ENCODE assay signal across 13 cellular contexts in genomic region chr14:102095231-102095870, GRCh38. TPM values are rescaled to one million over a fixed set of nuclear protein-coding genes. Genes with fewer than 3 reads are reported as not detected.
DNase-seq lines count a peak whose midpoint lies in the region; ATAC-seq and TF ChIP-seq lines count a peak whose summit lies in the region.
"Had no signal": no experiment of that assay in that cellular context is flagged by ENCODE, and none has a peak within 500 bp of the region (broad histone marks: within the 10 kb centered on the region; RNA-seq: fewer than 3 reads in every experiment).

No MANE protein-coding gene starts in this region.

- intact Hi-C loops in dorsolateral prefrontal cortex (cut with DNase I), result loop anchor here in 1 of 2 donors (2.0 to 5.0 kb wide), 4 partner anchors 48 to 388 kb away; no protein-coding TSS in a partner anchor

- no peaks in the 10 kb centered on the region for H3K36me3 ChIP-seq in smooth muscle cell (ENCODE audit: low read depth)
- no peaks in the 10 kb centered on the region for H3K36me3 ChIP-seq in hepatocyte (replicated peaks; ENCODE audit: insufficient read depth, low read depth)
- H3K36me3 ChIP-seq: upper lobe of left lung had no signal

- H2AFZ ChIP-seq in smooth muscle cell (ENCODE audit: low read depth) (no peak overlapping the region), hepatocyte (no peak overlapping the region)

- no peaks in the 10 kb centered on the region for H3K4me1 ChIP-seq in smooth muscle cell (ENCODE audit: low read depth)
- peaks cover 11% of the 10 kb centered on the region for H3K4me1 ChIP-seq in hepatocyte (ENCODE audit: insufficient read depth)

- DNase-seq in activated CD4-positive, alpha-beta T cell treated with anti-CD3 and anti-CD28 coated beads for 48 hours, result peak; percentile 35
- no peak for DNase-seq in activated CD4-positive, alpha-beta T cell treated with anti-CD3 and anti-CD28 coated beads, Interleukin-2, amount 50 U/mL, for 4 hours
- DNase-seq in NB4 (ENCODE audit: low read depth) (peak; percentile 37), dorsolateral prefrontal cortex (peak in 1 of 10 donors; percentile 36), smooth muscle cell (lab: John Stamatoyannopoulos, UW; ENCODE audit: unreplicated experiment) (no peak), hepatocyte (ENCODE audit: low spot score) (no peak)
- DNase-seq: ACHN, KG1, NCI-H2107, right cardiac atrium, upper lobe of left lung had no signal

- 53% methylated on average over 6 of the region's 6 CpGs for WGBS in smooth muscle cell (ENCODE audit: low lambda C conversion rate)
- WGBS in hepatocyte (ENCODE audit: low lambda C conversion rate, missing lambda C conversion rate), result 74% methylated on average over 5 of the region's 6 CpGs

- ATAC-seq in HG02870 (IDR thresholded peaks at IDR 0.05; ENCODE audit: unreplicated experiment), result no peak
- ATAC-seq in HG03378 (IDR thresholded peaks at IDR 0.05; ENCODE audit: unreplicated experiment), result no peak

- H3K79me2 ChIP-seq in smooth muscle cell (ENCODE audit: low read depth) (no peaks in the 10 kb centered on the region), hepatocyte (no peaks in the 10 kb centered on the region)

- H4K20me1 ChIP-seq in smooth muscle cell (ENCODE audit: low read depth) (no peaks in the 10 kb centered on the region), hepatocyte (ENCODE audit: insufficient read depth, poor library complexity, severe bottlenecking) (no peaks in the 10 kb centered on the region)

- no peak overlapping the region for H3K4me3 ChIP-seq in NB4 (ENCODE audit: low read depth, low read length)
- H3K4me3 ChIP-seq in dorsolateral prefrontal cortex, result no peak overlapping the region
- H3K4me3 ChIP-seq in smooth muscle cell, result no peak overlapping the region
- no peak overlapping the region for H3K4me3 ChIP-seq in hepatocyte
- H3K4me3 ChIP-seq: upper lobe of left lung had no signal

- no peaks in the 10 kb centered on the region for H3F3A ChIP-seq in smooth muscle cell (ENCODE audit: low read depth)

- no peak for TF ChIP-seq POLR2A in NB4 (IDR thresholded peaks at IDR 0.05; ENCODE audit: extremely low read depth, insufficient read length)

- no peaks in the 10 kb centered on the region for H3K9me2 ChIP-seq in hepatocyte (replicated peaks; ENCODE audit: insufficient read depth)

- H3K27me3 ChIP-seq in dorsolateral prefrontal cortex, result no peaks in the 10 kb centered on the region
- H3K27me3 ChIP-seq in smooth muscle cell (ENCODE audit: low read depth), result no peaks in the 10 kb centered on the region
- no peaks in the 10 kb centered on the region for H3K27me3 ChIP-seq in hepatocyte
- H3K27me3 ChIP-seq: upper lobe of left lung had no signal

- H3K27ac ChIP-seq in dorsolateral prefrontal cortex (peak overlapping the region in 49 of 59 donors; percentile 2 to 87 (median 69)), smooth muscle cell (ENCODE audit: low read depth) (peak overlapping the region; percentile 27), hepatocyte (no peak overlapping the region)
- H3K27ac ChIP-seq: upper lobe of left lung had no signal

- H3K4me2 ChIP-seq in smooth muscle cell (no peak overlapping the region), hepatocyte (no peak overlapping the region)

- TF ChIP-seq CTCF in NB4 (IDR thresholded peaks at IDR 0.05; ENCODE audit: low read depth, low read length) (no peak), dorsolateral prefrontal cortex (IDR thresholded peaks at IDR 0.05 in 54 of 56, conservative IDR thresholded peaks at IDR 0.05 in 2 of 56; ENCODE audit: low read depth in 1 of 56, partially characterized antibody in 56 of 56) (no peak), smooth muscle cell (IDR thresholded peaks at IDR 0.05; ENCODE audit: borderline replicate concordance, insufficient read depth, poor library complexity, severe bottlenecking) (no peak), hepatocyte (IDR thresholded peaks at IDR 0.05; ENCODE audit: poor library complexity) (no peak)

- no peak overlapping the region for H3K9ac ChIP-seq in smooth muscle cell (ENCODE audit: low read depth)

- H3K9me3 ChIP-seq in smooth muscle cell (replicated peaks; ENCODE audit: low read depth) (no peaks in the 10 kb centered on the region), hepatocyte (ENCODE audit: low read depth) (no peaks in the 10 kb centered on the region)
- H3K9me3 ChIP-seq: upper lobe of left lung had no signal

RNA-seq across cellular contexts. Expression of gene HSP90AA1, which starts 8.5 kb away (rescaled TPM):
- 1,000 to 10,000 TPM in 30 of 120 experiments, 100 to 1,000 TPM in 90; 420 to 2,880 (median 848) TPM for total RNA-seq in dorsolateral prefrontal cortex
- total RNA-seq in smooth muscle cell, result 436 and 568 TPM in 2 replicates
- polyA plus RNA-seq in smooth muscle cell, result 353 and 446 TPM in 2 replicates
- 589 and 765 TPM in 2 replicates for total RNA-seq in hepatocyte
- 436 and 503 TPM in 2 replicates for polyA plus RNA-seq in hepatocyte

RNA-seq across cellular contexts. Expression of gene WDR20, which starts 44.3 kb away (rescaled TPM):
- total RNA-seq in dorsolateral prefrontal cortex (10 to 100 TPM; 35.1 to 88.2 (median 50.0) TPM), smooth muscle cell (12.0 and 22.8 TPM in 2 replicates), hepatocyte (24.0 and 32.9 TPM in 2 replicates)
- polyA plus RNA-seq in smooth muscle cell (19.4 and 20.4 TPM in 2 replicates), hepatocyte (15.3 and 20.2 TPM in 2 replicates)

Comparison
In these comparisons a context has a peak if more than half of its experiments do, and no peak if none do; other contexts are left out.
1. DNase-seq: peak in activated CD4-positive, alpha-beta T cell treated with anti-CD3 and anti-CD28 coated beads for 48 hours (single experiment) and NB4 (single experiment); none in activated CD4-positive, alpha-beta T cell treated with anti-CD3 and anti-CD28 coated beads, Interleukin-2, amount 50 U/mL, for 4 hours (0 of 2), smooth muscle cell (single experiment) and hepatocyte (single experiment).